ENCODE assay signal across 9 cellular contexts in genomic region chr6:63509652-63510352, GRCh38.
DNase-seq lines count a peak whose midpoint lies in the region; ATAC-seq, FAIRE-seq and TF ChIP-seq lines count a peak whose summit lies in the region.
"Had no signal": no experiment of that assay in that cellular context is flagged by ENCODE, and none has a peak within 500 bp of the region (broad histone marks: within the 10 kb centered on the region; RNA-seq: fewer than 3 reads in every experiment).

No MANE protein-coding gene starts in this region.

- DNase-seq in bronchial epithelial cell (ENCODE audit: low read depth) (peak; percentile 84), right lobe of liver (peak; percentile 78 to 93 (median 84)), uterus (peak; percentile 77 to 87), C1 segment of cervical spinal cord (lab: John Stamatoyannopoulos, UW) (no peak), NCI-H345 treated with DMSO at 0.1 percent for 48 hours (lab: John Stamatoyannopoulos, UW; ENCODE audit: unreplicated experiment) (no peak)
- DNase-seq in stimulated activated CD4-positive, alpha-beta T cell treated with anti-CD3 and anti-CD28 coated beads, Interleukin-12 subunit alpha, Interleukin-12 subunit beta, amount 100 ng/mL, for 4 hours = no peak
- DNase-seq: GDM1, NCI-H2081 had no signal

- 23% methylated on average over 7 of the region's 7 CpGs for WGBS in right lobe of liver (ENCODE audit: insufficient coverage, low coverage, low lambda C conversion rate, missing lambda C conversion rate)

- TF ChIP-seq CTCF in bronchial epithelial cell (IDR thresholded peaks at IDR 0.05; ENCODE audit: insufficient read depth, low read length, severe bottlenecking) (no peak), right lobe of liver (IDR thresholded peaks at IDR 0.05) (no peak), uterus (IDR thresholded peaks at IDR 0.05) (no peak)

- peak; percentile 48 for TF ChIP-seq POLR2A in right lobe of liver (IDR thresholded peaks at IDR 0.05)
- no peak for TF ChIP-seq POLR2A in uterus (IDR thresholded peaks at IDR 0.05)

- ATAC-seq in HG02642 (IDR thresholded peaks at IDR 0.05; ENCODE audit: poor library complexity, unreplicated experiment) = peak; percentile 22
- ATAC-seq in right lobe of liver = peak; percentile 73 to 87 (median 76)

- H3K4me1 ChIP-seq in right lobe of liver (peaks cover 0 to 48% (median 15%) of the 10 kb centered on the region in 4 donors), uterus (no peaks in the 10 kb centered on the region)

- H3K27me3 ChIP-seq in bronchial epithelial cell (ENCODE audit: control insufficient read depth, insufficient read depth, low read length) (no peaks in the 10 kb centered on the region), right lobe of liver (no peaks in the 10 kb centered on the region), uterus (no peaks in the 10 kb centered on the region)

- no peak for FAIRE-seq in bronchial epithelial cell (lab: Jason Lieb, UNC)

- H3K4me3 ChIP-seq in bronchial epithelial cell (ENCODE audit: low read depth, low read length) (no peak overlapping the region), right lobe of liver (peak overlapping the region in 2 of 3 donors; percentile 2 to 5), uterus (peak overlapping the region in 1 of 2 donors; percentile 3)

- intact Hi-C loops in right lobe of liver (cut with DNase I) = loop anchor here in 1 of 2 donors (10.0 kb wide), 1 partner anchor 55 kb away; no protein-coding TSS in a partner anchor
- intact Hi-C loops in uterus (cut with DNase I; ENCODE audit: low total_unique reads) = no loop called here

- H3K36me3 ChIP-seq in bronchial epithelial cell (ENCODE audit: control insufficient read depth, insufficient read depth, low read length) (no peaks in the 10 kb centered on the region), right lobe of liver (no peaks in the 10 kb centered on the region), uterus (no peaks in the 10 kb centered on the region)

- H3K9me3 ChIP-seq in right lobe of liver = no peaks in the 10 kb centered on the region
- H3K9me3 ChIP-seq in uterus = no peaks in the 10 kb centered on the region

- H3K27ac ChIP-seq in right lobe of liver = peak overlapping the region; percentile 69 to 95 (median 91)
- H3K27ac ChIP-seq in uterus = peak overlapping the region; percentile 72 to 83

Comparison
In these comparisons a context has a peak if more than half of its experiments do, and no peak if none do; other contexts are left out.
1. DNase-seq: peak in bronchial epithelial cell (single experiment), right lobe of liver (3 of 3) and uterus (2 of 2); none in stimulated activated CD4-positive, alpha-beta T cell treated with anti-CD3 and anti-CD28 coated beads, Interleukin-12 subunit alpha, Interleukin-12 subunit beta, amount 100 ng/mL, for 4 hours (single experiment), C1 segment of cervical spinal cord (0 of 14) and NCI-H345 treated with DMSO at 0.1 percent for 48 hours (single experiment).